ENCODE assay signal across 8 cellular contexts in genomic region chr1:164660415-164661174, GRCh38.
DNase-seq lines count a peak whose midpoint lies in the region; ATAC-seq, FAIRE-seq and TF ChIP-seq lines count a peak whose summit lies in the region.

No MANE protein-coding gene starts in this region.

- peak; percentile 60 for ATAC-seq in GM21825 (IDR thresholded peaks at IDR 0.05; ENCODE audit: unreplicated experiment)
- ATAC-seq in esophagus mucosa = peak; percentile 68

- intact Hi-C loops in transverse colon (cut with DNase I; ENCODE audit: low total_unique reads) = no loop called here

- TF ChIP-seq POLR2A in GM12892 (IDR thresholded peaks at IDR 0.05; ENCODE audit: low read depth, low read length) (no peak), transverse colon (IDR thresholded peaks at IDR 0.05) (no peak)

- no peak for TF ChIP-seq CTCF in transverse colon (IDR thresholded peaks at IDR 0.05)

- H3K9me3 ChIP-seq in transverse colon = no peaks in the 10 kb centered on the region

- DNase-seq in GM12892 (ENCODE audit: insufficient read length) (no peak), NCI-H2029 treated with DMSO at 0.1 percent for 48 hours (lab: John Stamatoyannopoulos, UW) (peak; percentile 74), transverse colon (no peak), D341Med (ENCODE audit: low spot score) (no peak), substantia nigra (lab: John Stamatoyannopoulos, UW) (no peak), T-helper 9 cell (no peak)

- in situ Hi-C loops in transverse colon (cut with MboI; ENCODE audit: low pct_ligation_motif_present in 1 of 4, low pct_unique_long_range_greater_than_20kb in 1 of 4, low sequenced_read_pairs in 3 of 4) = no loop called here

- no peaks in the 10 kb centered on the region for H3K36me3 ChIP-seq in transverse colon

- no peak for TF ChIP-seq EP300 in transverse colon (IDR thresholded peaks at IDR 0.05; ENCODE audit: low read depth)

- H3K4me3 ChIP-seq in transverse colon = no peak overlapping the region

- H3K27ac ChIP-seq in transverse colon = peak overlapping the region; percentile 77 to 84 (median 82)
- H3K27ac ChIP-seq in substantia nigra (ENCODE audit: low read depth, low read length, poor library complexity, severe bottlenecking) = no peak overlapping the region

- peaks cover 21 to 45% (median 26%) of the 10 kb centered on the region in 4 donors for H3K4me1 ChIP-seq in transverse colon

- H3K27me3 ChIP-seq in transverse colon = no peaks in the 10 kb centered on the region

- WGBS in transverse colon (ENCODE audit: low coverage in 1 of 2), 2 donors = 17% methylated on average over 1 to 2 of the region's 2 CpGs

- FAIRE-seq in GM12892 (lab: Jason Lieb, UNC) = peak; percentile 40
